1 cellular context compared by ENCODE assay signal in the genomic region with DNA sequence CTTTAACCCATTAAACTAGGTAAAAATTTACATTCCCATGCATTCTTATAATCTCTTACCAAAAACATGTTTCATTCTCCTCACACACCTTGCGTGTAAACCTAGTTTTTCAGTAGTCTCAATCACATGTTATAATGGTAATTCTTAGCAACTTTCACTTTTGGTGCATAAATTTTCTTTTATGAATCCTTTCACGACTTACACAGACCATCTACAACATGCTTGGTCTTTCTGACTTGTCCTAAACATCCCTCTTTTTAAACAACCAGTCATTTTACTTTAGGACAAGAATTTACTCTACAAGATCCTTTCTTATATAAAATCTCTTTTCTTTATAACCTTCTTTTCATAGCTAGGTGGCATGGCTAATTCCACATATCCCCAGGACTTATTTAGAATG.
A peak's percentile ranks its signal among the peaks of the same experiment; 100 is the strongest.
TF ChIP-seq lines count a peak whose summit lies in the region.

No MANE protein-coding gene starts in this region.

TF ChIP-seq in HEK293, 187 proteins besides CTCF, POLR2A, EP300 and RAD21 (continued from another document and continues in another):
- no peak for TF ChIP-seq PRDM10 (tag by site-specific recombination; IDR thresholded peaks at IDR 0.05)
- peak; percentile 53; the same call in 1 of the 2 replicates for TF ChIP-seq ZNF558 (tag by site-specific recombination; IDR thresholded peaks at IDR 0.05)
- no peak for TF ChIP-seq ZNF571 (tag by site-specific recombination; IDR thresholded peaks at IDR 0.05)
- TF ChIP-seq HOXC10 (CRISPR knock-in tag; IDR thresholded peaks at IDR 0.05): no peak
- no peak for TF ChIP-seq ZNF521 (tag by site-specific recombination; IDR thresholded peaks at IDR 0.05)
- TF ChIP-seq HIC1 (tag by site-specific recombination; IDR thresholded peaks at IDR 0.05): no peak
- TF ChIP-seq OVOL3 (tag by site-specific recombination; IDR thresholded peaks at IDR 0.05): no peak
- no peak for TF ChIP-seq MEIS1 (CRISPR knock-in tag; IDR thresholded peaks at IDR 0.05; ENCODE audit: borderline replicate concordance)
- peak; percentile 49 for TF ChIP-seq ZNF510 (tag by site-specific recombination; IDR thresholded peaks at IDR 0.05; ENCODE audit: insufficient replicate concordance)
- TF ChIP-seq BCL11B (tag by site-specific recombination; IDR thresholded peaks at IDR 0.05; ENCODE audit: low read depth): no peak
- TF ChIP-seq ZBTB21 (tag by site-specific recombination; IDR thresholded peaks at IDR 0.05): no peak
- peak; percentile 98 for TF ChIP-seq ZNF626 (tag by site-specific recombination; IDR thresholded peaks at IDR 0.05)
- TF ChIP-seq ZNF366 (tag by site-specific recombination; conservative IDR thresholded peaks at IDR 0.05): no peak
- TF ChIP-seq, protein P1, sequence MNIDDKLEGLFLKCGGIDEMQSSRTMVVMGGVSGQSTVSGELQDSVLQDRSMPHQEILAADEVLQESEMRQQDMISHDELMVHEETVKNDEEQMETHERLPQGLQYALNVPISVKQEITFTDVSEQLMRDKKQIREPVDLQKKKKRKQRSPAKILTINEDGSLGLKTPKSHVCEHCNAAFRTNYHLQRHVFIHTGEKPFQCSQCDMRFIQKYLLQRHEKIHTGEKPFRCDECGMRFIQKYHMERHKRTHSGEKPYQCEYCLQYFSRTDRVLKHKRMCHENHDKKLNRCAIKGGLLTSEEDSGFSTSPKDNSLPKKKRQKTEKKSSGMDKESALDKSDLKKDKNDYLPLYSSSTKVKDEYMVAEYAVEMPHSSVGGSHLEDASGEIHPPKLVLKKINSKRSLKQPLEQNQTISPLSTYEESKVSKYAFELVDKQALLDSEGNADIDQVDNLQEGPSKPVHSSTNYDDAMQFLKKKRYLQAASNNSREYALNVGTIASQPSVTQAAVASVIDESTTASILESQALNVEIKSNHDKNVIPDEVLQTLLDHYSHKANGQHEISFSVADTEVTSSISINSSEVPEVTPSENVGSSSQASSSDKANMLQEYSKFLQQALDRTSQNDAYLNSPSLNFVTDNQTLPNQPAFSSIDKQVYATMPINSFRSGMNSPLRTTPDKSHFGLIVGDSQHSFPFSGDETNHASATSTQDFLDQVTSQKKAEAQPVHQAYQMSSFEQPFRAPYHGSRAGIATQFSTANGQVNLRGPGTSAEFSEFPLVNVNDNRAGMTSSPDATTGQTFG (tag by site-specific recombination; IDR thresholded peaks at IDR 0.05; ENCODE audit: borderline replicate concordance): no peak
- TF ChIP-seq ZNF549 (tag by site-specific recombination; IDR thresholded peaks at IDR 0.05): peak; percentile 85
- TF ChIP-seq, protein P2, sequence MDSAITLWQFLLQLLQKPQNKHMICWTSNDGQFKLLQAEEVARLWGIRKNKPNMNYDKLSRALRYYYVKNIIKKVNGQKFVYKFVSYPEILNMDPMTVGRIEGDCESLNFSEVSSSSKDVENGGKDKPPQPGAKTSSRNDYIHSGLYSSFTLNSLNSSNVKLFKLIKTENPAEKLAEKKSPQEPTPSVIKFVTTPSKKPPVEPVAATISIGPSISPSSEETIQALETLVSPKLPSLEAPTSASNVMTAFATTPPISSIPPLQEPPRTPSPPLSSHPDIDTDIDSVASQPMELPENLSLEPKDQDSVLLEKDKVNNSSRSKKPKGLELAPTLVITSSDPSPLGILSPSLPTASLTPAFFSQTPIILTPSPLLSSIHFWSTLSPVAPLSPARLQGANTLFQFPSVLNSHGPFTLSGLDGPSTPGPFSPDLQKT (IDR thresholded peaks at IDR 0.05; ENCODE audit: borderline replicate concordance, low read depth, low read length): no peak
- TF ChIP-seq ZNF624 (tag by site-specific recombination; IDR thresholded peaks at IDR 0.05): no peak
- TF ChIP-seq ZNF350 (tag by site-specific recombination; IDR thresholded peaks at IDR 0.05): no peak
- TF ChIP-seq ZNF202 (tag by site-specific recombination; IDR thresholded peaks at IDR 0.05; ENCODE audit: borderline replicate concordance): no peak
- TF ChIP-seq ZNF354C (tag by site-specific recombination; IDR thresholded peaks at IDR 0.05; ENCODE audit: borderline replicate concordance, low read depth): no peak
- 0 out of 2 replicates have a peak, but pooled peaks have one; percentile 36 for TF ChIP-seq ZNF214 (tag by site-specific recombination; IDR thresholded peaks at IDR 0.05; ENCODE audit: borderline replicate concordance)
- TF ChIP-seq, protein P3, sequence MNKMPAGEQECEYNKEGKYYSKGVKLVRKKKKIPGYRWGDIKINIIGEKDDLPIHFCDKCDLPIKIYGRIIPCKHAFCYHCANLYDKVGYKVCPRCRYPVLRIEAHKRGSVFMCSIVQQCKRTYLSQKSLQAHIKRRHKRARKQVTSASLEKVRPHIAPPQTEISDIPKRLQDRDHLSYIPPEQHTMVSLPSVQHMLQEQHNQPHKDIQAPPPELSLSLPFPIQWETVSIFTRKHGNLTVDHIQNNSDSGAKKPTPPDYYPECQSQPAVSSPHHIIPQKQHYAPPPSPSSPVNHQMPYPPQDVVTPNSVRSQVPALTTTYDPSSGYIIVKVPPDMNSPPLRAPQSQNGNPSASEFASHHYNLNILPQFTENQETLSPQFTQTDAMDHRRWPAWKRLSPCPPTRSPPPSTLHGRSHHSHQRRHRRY (tag by site-specific recombination; IDR thresholded peaks at IDR 0.05): no peak
- no peak for TF ChIP-seq ZNF561 (tag by site-specific recombination; IDR thresholded peaks at IDR 0.05; ENCODE audit: borderline replicate concordance)
- TF ChIP-seq ZNF791 (tag by site-specific recombination; IDR thresholded peaks at IDR 0.05): no peak
- TF ChIP-seq ZNF76 (tag by site-specific recombination; IDR thresholded peaks at IDR 0.05; ENCODE audit: borderline replicate concordance, low read depth): no peak
- TF ChIP-seq ZNF174 (tag by site-specific recombination; IDR thresholded peaks at IDR 0.05): no peak
- TF ChIP-seq GLIS2 (tag by site-specific recombination; IDR thresholded peaks at IDR 0.05): no peak
- TF ChIP-seq, protein P4, sequence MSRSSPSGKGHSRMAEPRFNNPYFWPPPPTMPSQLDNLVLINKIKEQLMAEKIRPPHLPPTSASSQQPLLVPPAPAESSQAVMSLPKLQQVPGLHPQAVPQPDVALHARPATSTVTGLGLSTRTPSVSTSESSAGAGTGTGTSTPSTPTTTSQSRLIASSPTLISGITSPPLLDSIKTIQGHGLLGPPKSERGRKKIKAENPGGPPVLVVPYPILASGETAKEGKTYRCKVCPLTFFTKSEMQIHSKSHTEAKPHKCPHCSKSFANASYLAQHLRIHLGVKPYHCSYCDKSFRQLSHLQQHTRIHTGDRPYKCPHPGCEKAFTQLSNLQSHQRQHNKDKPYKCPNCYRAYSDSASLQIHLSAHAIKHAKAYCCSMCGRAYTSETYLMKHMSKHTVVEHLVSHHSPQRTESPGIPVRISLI (tag by site-specific recombination; IDR thresholded peaks at IDR 0.05): no peak
- TF ChIP-seq BCL11A (tag by site-specific recombination; IDR thresholded peaks at IDR 0.05; ENCODE audit: low read depth): no peak
- no peak for TF ChIP-seq ZFHX2 (tag by site-specific recombination; conservative IDR thresholded peaks at IDR 0.05)
- no peak for TF ChIP-seq ZNF223 (tag by site-specific recombination; IDR thresholded peaks at IDR 0.05)
- TF ChIP-seq SP3 (tag by site-specific recombination; IDR thresholded peaks at IDR 0.05): no peak
- TF ChIP-seq ZNF416 (tag by site-specific recombination; IDR thresholded peaks at IDR 0.05): 0 out of 2 replicates have a peak, but pooled peaks have one; percentile 41
- TF ChIP-seq ZNF16 (tag by site-specific recombination; IDR thresholded peaks at IDR 0.05; ENCODE audit: low read depth): no peak
- TF ChIP-seq, protein P5, sequence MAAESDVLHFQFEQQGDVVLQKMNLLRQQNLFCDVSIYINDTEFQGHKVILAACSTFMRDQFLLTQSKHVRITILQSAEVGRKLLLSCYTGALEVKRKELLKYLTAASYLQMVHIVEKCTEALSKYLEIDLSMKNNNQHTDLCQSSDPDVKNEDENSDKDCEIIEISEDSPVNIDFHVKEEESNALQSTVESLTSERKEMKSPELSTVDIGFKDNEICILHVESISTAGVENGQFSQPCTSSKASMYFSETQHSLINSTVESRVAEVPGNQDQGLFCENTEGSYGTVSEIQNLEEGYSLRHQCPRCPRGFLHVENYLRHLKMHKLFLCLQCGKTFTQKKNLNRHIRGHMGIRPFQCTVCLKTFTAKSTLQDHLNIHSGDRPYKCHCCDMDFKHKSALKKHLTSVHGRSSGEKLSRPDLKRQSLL (tag by site-specific recombination; IDR thresholded peaks at IDR 0.05): no peak
- TF ChIP-seq ZNF175 (tag by site-specific recombination; IDR thresholded peaks at IDR 0.05): no peak
- TF ChIP-seq ZNF837 (tag by site-specific recombination; IDR thresholded peaks at IDR 0.05): no peak
- TF ChIP-seq ZFP37 (tag by site-specific recombination; IDR thresholded peaks at IDR 0.05): no peak
- no peak for TF ChIP-seq ZNF266 (tag by site-specific recombination; IDR thresholded peaks at IDR 0.05; ENCODE audit: low read depth)
- TF ChIP-seq ZNF777 (tag by site-specific recombination; IDR thresholded peaks at IDR 0.05; ENCODE audit: borderline replicate concordance): no peak
- TF ChIP-seq ZNF548 (tag by site-specific recombination; IDR thresholded peaks at IDR 0.05): no peak
- TF ChIP-seq ZNF449 (tag by site-specific recombination; IDR thresholded peaks at IDR 0.05): no peak
- TF ChIP-seq ZNF391 (tag by site-specific recombination; IDR thresholded peaks at IDR 0.05; ENCODE audit: borderline replicate concordance, low read depth): no peak
- TF ChIP-seq ZNF10 (tag by site-specific recombination; IDR thresholded peaks at IDR 0.05): no peak
- TF ChIP-seq WT1 (tag by site-specific recombination; IDR thresholded peaks at IDR 0.05): no peak
- TF ChIP-seq ZNF623 (tag by site-specific recombination; IDR thresholded peaks at IDR 0.05): no peak
